In genomic region chr16:88401604-88402246, GRCh38 we compare ENCODE assay signal across 24 cellular contexts. TPM values are rescaled to one million over a fixed set of nuclear protein-coding genes. Genes with fewer than 3 reads are reported as not detected.
"Had no signal": no experiment of that assay in that cellular context is flagged by ENCODE, and none has a peak within 500 bp of the region (broad histone marks: within the 10 kb centered on the region; RNA-seq: fewer than 3 reads in every experiment).

No MANE protein-coding gene starts in this region.

- H3K4me1 ChIP-seq: SJSA1 had no signal

- H3K4me3 Mint-ChIP-seq: IgD-negative memory B cell, T-cell had no signal

- H3K27ac Mint-ChIP-seq: IgD-negative memory B cell, T-cell had no signal

- H3K27me3 ChIP-seq: SJSA1 had no signal

- FAIRE-seq: RCC 7860 had no signal

- H3K9me3 ChIP-seq: SJSA1 had no signal

- H3K4me1 Mint-ChIP-seq: IgD-negative memory B cell, T-cell had no signal

- H3K27me3 Mint-ChIP-seq: T-cell had no signal

- ATAC-seq: T-cell had no signal

- H3K27ac ChIP-seq: HL-60, SJSA1, SK-N-MC had no signal

- H3K36me3 Mint-ChIP-seq: IgD-negative memory B cell, T-cell had no signal

- H3K4me3 ChIP-seq: SJSA1, SK-N-MC had no signal

- DNase-seq: KBM-7, MV-4-11, NCI-H1048, NCI-H1105 treated with DMSO at 0.1 percent for 48 hours, NCI-H1417 treated with DMSO at 0.1 percent for 48 hours, NCI-H146, NCI-H1694 treated with DMSO at 0.1 percent for 48 hours, NCI-H1930, NCI-H2081, NCI-H2107, NCI-H2227 treated with DMSO at 0.1 percent for 48 hours, NCI-H524, NCI-H526 treated with DMSO at 0.1 percent for 48 hours, NCI-H774, Right ventricle myocardium superior, RPMI8226, SIG-M5, T-cell had no signal

RNA-seq across cellular contexts. Expression of gene ZNF469, which starts 19.0 kb away (rescaled TPM):
- total RNA-seq: MCF 10A had no signal
